In genomic region chr17:50396261-50397110, GRCh38 we compare ENCODE assay signal across 1 cellular context.
TF ChIP-seq lines count a peak whose summit lies in the region.

No MANE protein-coding gene starts in this region.

TF ChIP-seq in endothelial cell of umbilical vein, 7 proteins besides CTCF, POLR2A, EP300 and RAD21:
- TF ChIP-seq GATA2 (IDR thresholded peaks at IDR 0.05; ENCODE audit: insufficient read depth, insufficient read length, low read depth, low read length) (no peak), JUN (IDR thresholded peaks at IDR 0.05; ENCODE audit: borderline replicate concordance, insufficient read depth, insufficient read length, low read depth) (no peak), EZH2 (IDR thresholded peaks at IDR 0.05; ENCODE audit: borderline replicate concordance, low read depth, low read length, severe bottlenecking) (no peak), POLR2AphosphoS5 (IDR thresholded peaks at IDR 0.05; ENCODE audit: insufficient read depth, low read depth, low read length) (no peak), MAX (IDR thresholded peaks at IDR 0.05; ENCODE audit: insufficient read depth, insufficient read length) (no peak), MYC (IDR thresholded peaks at IDR 0.05; ENCODE audit: low read depth, low read length) (no peak), FOS (IDR thresholded peaks at IDR 0.05; ENCODE audit: borderline replicate concordance, insufficient read depth, low read length) (no peak)
